ENCODE assay signal across 1 cellular context in the genomic region with DNA sequence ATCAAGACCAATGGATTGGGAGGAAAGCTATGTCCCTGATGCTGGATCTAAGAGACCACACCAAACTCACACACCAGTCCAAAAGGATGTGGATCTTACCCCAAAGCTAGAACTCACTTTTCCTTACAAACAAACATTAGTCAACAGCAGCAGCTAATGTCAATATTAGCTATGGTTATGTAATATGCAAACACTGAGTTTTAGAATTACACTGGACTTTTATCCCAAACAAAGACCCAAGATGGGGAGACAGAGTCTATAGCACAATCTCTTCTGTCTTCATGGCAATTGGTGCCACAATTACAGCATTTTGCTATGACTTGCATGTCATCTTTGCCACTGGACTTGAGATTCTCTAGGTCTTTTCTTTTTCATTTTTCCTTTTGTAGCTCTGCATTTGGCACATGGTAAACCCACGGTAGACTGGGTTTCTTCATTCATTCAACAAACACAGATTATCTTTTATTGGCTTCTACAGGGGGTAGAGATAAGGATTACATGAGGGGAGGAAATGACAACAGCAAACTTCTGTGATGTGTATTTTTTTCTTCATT.
TF ChIP-seq lines count a peak whose summit lies in the region.

No MANE protein-coding gene starts in this region.

TF ChIP-seq in HepG2, 621 proteins besides CTCF, POLR2A, EP300 and RAD21 (continued from another document and continues in another):
- 0 out of 2 replicates have a peak, but pooled peaks have one; percentile 37 for TF ChIP-seq ZNF574 (CRISPR knock-in tag; IDR thresholded peaks at IDR 0.05)
- TF ChIP-seq SRY (CRISPR knock-in tag; IDR thresholded peaks at IDR 0.05), result no peak
- TF ChIP-seq ZBTB43 (CRISPR knock-in tag; conservative IDR thresholded peaks at IDR 0.05), result peak; percentile 95
- peak in 1 of 2 experiments; percentile 77; a peak in 2 of 4 replicates for TF ChIP-seq REST (IDR thresholded peaks at IDR 0.05; ENCODE audit: borderline replicate concordance in 1 of 2, low read depth in 1 of 2, low read length in 2 of 2)
- TF ChIP-seq ZNF7 (CRISPR knock-in tag; IDR thresholded peaks at IDR 0.05), result no peak
- TF ChIP-seq HMGXB3 (CRISPR knock-in tag; IDR thresholded peaks at IDR 0.05; ENCODE audit: borderline replicate concordance), result peak; percentile 78; the same call in 1 of the 2 replicates
- TF ChIP-seq NR0B2 (CRISPR knock-in tag; IDR thresholded peaks at IDR 0.05), result no peak
- peak; percentile 89 for TF ChIP-seq ZMAT3 (CRISPR knock-in tag; conservative IDR thresholded peaks at IDR 0.05)
- TF ChIP-seq ZNF124 (CRISPR knock-in tag; IDR thresholded peaks at IDR 0.05), result peak; percentile 97
- TF ChIP-seq, protein P1, sequence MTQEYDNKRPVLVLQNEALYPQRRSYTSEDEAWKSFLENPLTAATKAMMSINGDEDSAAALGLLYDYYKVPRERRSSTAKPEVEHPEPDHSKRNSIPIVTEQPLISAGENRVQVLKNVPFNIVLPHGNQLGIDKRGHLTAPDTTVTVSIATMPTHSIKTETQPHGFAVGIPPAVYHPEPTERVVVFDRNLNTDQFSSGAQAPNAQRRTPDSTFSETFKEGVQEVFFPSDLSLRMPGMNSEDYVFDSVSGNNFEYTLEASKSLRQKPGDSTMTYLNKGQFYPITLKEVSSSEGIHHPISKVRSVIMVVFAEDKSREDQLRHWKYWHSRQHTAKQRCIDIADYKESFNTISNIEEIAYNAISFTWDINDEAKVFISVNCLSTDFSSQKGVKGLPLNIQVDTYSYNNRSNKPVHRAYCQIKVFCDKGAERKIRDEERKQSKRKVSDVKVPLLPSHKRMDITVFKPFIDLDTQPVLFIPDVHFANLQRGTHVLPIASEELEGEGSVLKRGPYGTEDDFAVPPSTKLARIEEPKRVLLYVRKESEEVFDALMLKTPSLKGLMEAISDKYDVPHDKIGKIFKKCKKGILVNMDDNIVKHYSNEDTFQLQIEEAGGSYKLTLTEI (CRISPR knock-in tag; conservative IDR thresholded peaks at IDR 0.05), result no peak
- peak; percentile 91 for TF ChIP-seq FOSL2 (CRISPR knock-in tag; IDR thresholded peaks at IDR 0.05)
- no peak for TF ChIP-seq XBP1 (CRISPR knock-in tag; IDR thresholded peaks at IDR 0.05)
- peak; percentile 94 for TF ChIP-seq SKI (IDR thresholded peaks at IDR 0.05; ENCODE audit: partially characterized antibody)
- TF ChIP-seq TRIM24 (CRISPR knock-in tag; IDR thresholded peaks at IDR 0.05), result peak; percentile 95
- TF ChIP-seq ZNF280B (CRISPR knock-in tag; IDR thresholded peaks at IDR 0.05; ENCODE audit: borderline replicate concordance), result no peak
- peak; percentile 86; the same call in 1 of the 2 replicates for TF ChIP-seq ZNF362 (CRISPR knock-in tag; IDR thresholded peaks at IDR 0.05; ENCODE audit: borderline replicate concordance)
- TF ChIP-seq KDM1A (CRISPR knock-in tag; IDR thresholded peaks at IDR 0.05), result peak; percentile 92
- TF ChIP-seq NFE2L1 (CRISPR knock-in tag; IDR thresholded peaks at IDR 0.05; ENCODE audit: borderline replicate concordance), result no peak
- TF ChIP-seq ZNF335 (CRISPR knock-in tag; IDR thresholded peaks at IDR 0.05), result peak; percentile 80
- TF ChIP-seq HNRNPH1 (optimal IDR thresholded peaks at IDR 0.05; ENCODE audit: low read depth, low read length), result no peak
- peak; percentile 98 for TF ChIP-seq SMARCE1 (IDR thresholded peaks at IDR 0.05; ENCODE audit: borderline replicate concordance)
- no peak for TF ChIP-seq ZNF563 (CRISPR knock-in tag; IDR thresholded peaks at IDR 0.05)
- TF ChIP-seq TEAD3 (CRISPR knock-in tag; optimal IDR thresholded peaks at IDR 0.05; ENCODE audit: borderline replicate concordance), result peak; percentile 91
- TF ChIP-seq CENPX (CRISPR knock-in tag; IDR thresholded peaks at IDR 0.05), result no peak
- TF ChIP-seq ZSCAN20 (CRISPR knock-in tag; IDR thresholded peaks at IDR 0.05; ENCODE audit: borderline replicate concordance), result peak; percentile 99
- no peak; the same call in 1 of the 2 replicates for TF ChIP-seq ESRRA (CRISPR knock-in tag; IDR thresholded peaks at IDR 0.05; ENCODE audit: low read depth)
- TF ChIP-seq HMGA1 (CRISPR knock-in tag; conservative IDR thresholded peaks at IDR 0.05), result no peak
- no peak for TF ChIP-seq ZFP41 (CRISPR knock-in tag; IDR thresholded peaks at IDR 0.05; ENCODE audit: borderline replicate concordance)
- TF ChIP-seq MIER3 (CRISPR knock-in tag; IDR thresholded peaks at IDR 0.05; ENCODE audit: borderline replicate concordance), result peak; percentile 100
- no peak; the same call in 1 of the 2 replicates for TF ChIP-seq ZFP82 (CRISPR knock-in tag; IDR thresholded peaks at IDR 0.05; ENCODE audit: borderline replicate concordance)
- TF ChIP-seq ZNF747 (CRISPR knock-in tag; IDR thresholded peaks at IDR 0.05; ENCODE audit: borderline replicate concordance), result peak; percentile 84; the same call in 1 of the 2 replicates
- no peak for TF ChIP-seq TAF15 (IDR thresholded peaks at IDR 0.05; ENCODE audit: low read depth, low read length, poor library complexity, severe bottlenecking)
- peak; percentile 89; the same call in 1 of the 2 replicates for TF ChIP-seq YEATS4 (CRISPR knock-in tag; IDR thresholded peaks at IDR 0.05; ENCODE audit: borderline replicate concordance)
- no peak for TF ChIP-seq ZNF549 (CRISPR knock-in tag; IDR thresholded peaks at IDR 0.05)
- peak; percentile 66; the same call in 1 of the 2 replicates for TF ChIP-seq ZNF652 (CRISPR knock-in tag; IDR thresholded peaks at IDR 0.05; ENCODE audit: borderline replicate concordance, low read depth)
- no peak for TF ChIP-seq GTF2F1 (IDR thresholded peaks at IDR 0.05; ENCODE audit: low read length)
- TF ChIP-seq, protein P2, sequence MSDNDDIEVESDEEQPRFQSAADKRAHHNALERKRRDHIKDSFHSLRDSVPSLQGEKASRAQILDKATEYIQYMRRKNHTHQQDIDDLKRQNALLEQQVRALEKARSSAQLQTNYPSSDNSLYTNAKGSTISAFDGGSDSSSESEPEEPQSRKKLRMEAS (IDR thresholded peaks at IDR 0.05), result peak; percentile 68
- no peak for TF ChIP-seq GZF1 (CRISPR knock-in tag; IDR thresholded peaks at IDR 0.05)
- peak; percentile 98 for TF ChIP-seq RXRB (CRISPR knock-in tag; IDR thresholded peaks at IDR 0.05; ENCODE audit: borderline replicate concordance)
- TF ChIP-seq SALL1 (CRISPR knock-in tag; IDR thresholded peaks at IDR 0.05), result peak; percentile 92
- peak; percentile 47; the same call in 1 of the 2 replicates for TF ChIP-seq PRMT3 (CRISPR knock-in tag; IDR thresholded peaks at IDR 0.05; ENCODE audit: borderline replicate concordance, low read depth)
- no peak for TF ChIP-seq THYN1 (CRISPR knock-in tag; IDR thresholded peaks at IDR 0.05; ENCODE audit: borderline replicate concordance, low read depth)
- no peak for TF ChIP-seq ZNF207 (IDR thresholded peaks at IDR 0.05; ENCODE audit: borderline replicate concordance)
- no peak for TF ChIP-seq MLLT10 (CRISPR knock-in tag; IDR thresholded peaks at IDR 0.05)
- no peak; the same call in 1 of the 2 replicates for TF ChIP-seq ZBTB21 (CRISPR knock-in tag; IDR thresholded peaks at IDR 0.05)
